ENCODE assay signal across 10 cellular contexts in the genomic region with DNA sequence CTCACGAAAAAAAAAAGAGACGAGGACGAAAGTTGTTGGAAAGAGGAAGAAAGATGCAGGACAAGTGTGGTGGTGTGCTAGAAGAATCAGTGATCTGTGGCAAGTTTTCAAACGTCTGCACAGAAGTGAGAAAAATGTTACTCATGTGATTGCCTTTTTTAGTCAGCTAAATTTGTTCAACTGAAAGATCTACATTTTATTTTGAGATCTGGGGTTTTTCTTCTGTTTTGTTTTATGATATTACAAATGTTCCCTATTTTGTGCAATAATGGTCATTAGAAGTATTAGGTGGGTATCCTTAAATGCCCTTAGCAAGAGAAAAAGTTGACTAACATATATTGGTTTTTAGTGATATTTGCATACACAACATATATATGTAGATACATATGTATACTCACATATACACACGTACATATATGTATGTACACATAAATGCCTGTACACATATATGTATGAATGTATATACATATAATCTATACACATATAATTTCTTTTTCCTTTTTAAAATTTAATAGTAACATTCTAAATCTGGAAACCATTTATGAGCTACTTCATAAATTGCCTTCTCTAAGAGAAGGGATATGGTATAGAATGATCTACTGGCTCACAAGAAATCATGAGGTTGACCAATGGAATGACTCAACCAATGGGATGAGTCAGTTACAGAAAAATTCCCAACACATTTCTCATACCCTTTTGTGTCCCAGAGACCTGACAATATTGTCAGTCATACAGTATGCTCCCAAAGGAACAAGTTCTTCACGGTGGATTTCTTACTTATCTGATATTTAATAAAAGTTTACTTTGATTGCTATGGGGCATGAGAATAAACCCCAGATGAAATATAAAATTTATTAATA. TPM values are rescaled to one million over a fixed set of nuclear protein-coding genes. Genes with fewer than 3 reads are reported as not detected.
DNase-seq lines count a peak whose midpoint lies in the region; ATAC-seq and TF ChIP-seq lines count a peak whose summit lies in the region.
"Had no signal": no experiment of that assay in that cellular context is flagged by ENCODE, and none has a peak within 500 bp of the region (broad histone marks: within the 10 kb centered on the region; RNA-seq: fewer than 3 reads in every experiment).

No MANE protein-coding gene starts in this region.

- no peak overlapping the region for H3K27ac Mint-ChIP-seq in CD8-positive, alpha-beta memory T cell

- peaks cover 0 to 7% (median 1%) of the 10 kb centered on the region in 5 donors for H3K9me3 Mint-ChIP-seq in CD8-positive, alpha-beta memory T cell

- H3K4me1 ChIP-seq in HCT116 (ENCODE audit: control insufficient read depth in 1 of 2, insufficient read depth in 2 of 2, low read length in 2 of 2) = peaks cover 5 to 18% of the 10 kb centered on the region in 2 experiments; a peak in 3 of 4 replicates
- H3K4me1 ChIP-seq in CD8-positive, alpha-beta memory T cell (ENCODE audit: insufficient read depth, low read length) = no peaks in the 10 kb centered on the region

- 0 out of 2 replicates have a peak, but pooled peaks have one; percentile 10 for TF ChIP-seq RAD21 in HCT116 (IDR thresholded peaks at IDR 0.05; ENCODE audit: low read depth)

- POLR2A ChIA-PET in HCT116 (lab: Charles Lee) = no interaction called here
- POLR2A ChIA-PET in CD8-positive, alpha-beta memory T cell (lab: Charles Lee) = no interaction called here

- H3K9me3 ChIP-seq in HCT116 (ENCODE audit: control insufficient read depth in 1 of 2, insufficient read depth in 1 of 2, low read depth in 1 of 2, low read length in 2 of 2) = no peaks in the 10 kb centered on the region
- no peaks in the 10 kb centered on the region for H3K9me3 ChIP-seq in CD8-positive, alpha-beta memory T cell (ENCODE audit: low read length)

- BruUV-seq in HCT116 (replicated peaks; lab: Mats Ljungman, UMichigan) = no TSS peak

- H3K27ac ChIP-seq in HCT116 (ENCODE audit: low read depth, low read length) = no peak overlapping the region
- no peak overlapping the region for H3K27ac ChIP-seq in CD8-positive, alpha-beta memory T cell (ENCODE audit: low read depth, low read length)
- H3K27ac ChIP-seq: hepatocyte, VCaP had no signal

- ATAC-seq in HCT116 (peak; percentile 90), Right ventricle myocardium inferior (no peak)

- no peaks in the 10 kb centered on the region for H3K4me1 Mint-ChIP-seq in CD8-positive, alpha-beta memory T cell

- H3K27me3 Mint-ChIP-seq in CD8-positive, alpha-beta memory T cell = no peaks in the 10 kb centered on the region

- no peaks in the 10 kb centered on the region for H3K79me2 ChIP-seq in HCT116 (ENCODE audit: insufficient read depth, low read length)
- H3K79me2 ChIP-seq: hepatocyte had no signal

- H3K9ac ChIP-seq in HCT116 (ENCODE audit: low read length) = no peak overlapping the region

- peak overlapping the region; percentile 42; the same call in 1 of the 2 replicates for H3K4me2 ChIP-seq in HCT116 (ENCODE audit: low read length)
- H3K4me2 ChIP-seq: hepatocyte had no signal

- H3K27me3 ChIP-seq in HCT116 (ENCODE audit: insufficient read depth, low read length) = 0 out of 2 replicates have a peak, but pooled peaks cover 7% of the 10 kb centered on the region
- H3K27me3 ChIP-seq in CD8-positive, alpha-beta memory T cell (ENCODE audit: insufficient read depth, low read length, poor library complexity, severe bottlenecking) = no peaks in the 10 kb centered on the region
- H3K27me3 ChIP-seq: hepatocyte had no signal

- H3K4me3 Mint-ChIP-seq in CD8-positive, alpha-beta memory T cell = no peak overlapping the region

- intact Hi-C loops in HCT116 (cut with micrococcal nuclease) (no loop called here), Right ventricle myocardium inferior (cut with DNase I) (no loop called here)

- TF ChIP-seq CTCF in GM12864 (IDR thresholded peaks at IDR 0.05; ENCODE audit: low read depth, low read length, missing control alignments) = no peak
- no peak for TF ChIP-seq CTCF in HCT116 (IDR thresholded peaks at IDR 0.05 in 2 of 3, conservative IDR thresholded peaks at IDR 0.05 in 1 of 3; ENCODE audit: borderline replicate concordance in 1 of 3, insufficient read depth in 1 of 3, low read depth in 2 of 3, low read length in 2 of 3)

- RAD21 ChIA-PET in HCT116 (lab: Charles Lee; ENCODE audit: low non-redundant PET in 1 of 2, low total read pairs in 2 of 2, uncharacterized antibody in 2 of 2, unreplicated experiment in 2 of 2) = no interaction called here

- DNase-seq in GM12864 (ENCODE audit: low read depth) = peak; percentile 68
- DNase-seq in HCT116 (ENCODE audit: low read depth, low spot score) = peak; percentile 56
- DNase-seq in LoVo (ENCODE audit: low spot score) = peak; percentile 55
- peak; percentile 91 for DNase-seq in foreskin melanocyte
- DNase-seq in Right ventricle myocardium inferior (ENCODE audit: missing footprints) = no peak
- no peak for DNase-seq in CD8-positive, alpha-beta memory T cell
- no peak for DNase-seq in NCI-H2227 (lab: John Stamatoyannopoulos, UW; ENCODE audit: unreplicated experiment)
- DNase-seq in OCI-M2 (lab: John Stamatoyannopoulos, UW; ENCODE audit: unreplicated experiment) = no peak

- CTCF ChIA-PET in HCT116 (lab: Charles Lee) = no interaction called here
- CTCF ChIA-PET in CD8-positive, alpha-beta memory T cell (lab: Charles Lee) = no interaction called here

- H4K20me1 ChIP-seq in HCT116 (ENCODE audit: insufficient read depth) = no peaks in the 10 kb centered on the region

- H2AFZ ChIP-seq in HCT116 (ENCODE audit: low read depth, low read length, poor library complexity, severe bottlenecking) = peak overlapping the region; percentile 36
- H2AFZ ChIP-seq: hepatocyte had no signal

- no peak overlapping the region for H3K4me3 ChIP-seq in GM12864 (ENCODE audit: low read depth, low read length)
- H3K4me3 ChIP-seq in HCT116 (replicated peaks in 1 of 2; ENCODE audit: low read depth in 1 of 2, low read length in 2 of 2) = no peak overlapping the region
- no peak overlapping the region for H3K4me3 ChIP-seq in CD8-positive, alpha-beta memory T cell (ENCODE audit: low read length)
- H3K4me3 ChIP-seq: hepatocyte had no signal

- TF ChIP-seq POLR2A in HCT116 (IDR thresholded peaks at IDR 0.05; ENCODE audit: borderline replicate concordance, extremely low read depth, insufficient read depth, insufficient read length) = no peak

- H3K9me2 ChIP-seq in HCT116 (ENCODE audit: insufficient read depth) = no peaks in the 10 kb centered on the region

- no peaks in the 10 kb centered on the region for H3K36me3 Mint-ChIP-seq in CD8-positive, alpha-beta memory T cell

- no peaks in the 10 kb centered on the region for H3K36me3 ChIP-seq in HCT116 (ENCODE audit: control insufficient read depth in 1 of 2, insufficient read depth in 2 of 2, low read length in 2 of 2)
- H3K36me3 ChIP-seq in CD8-positive, alpha-beta memory T cell (ENCODE audit: insufficient read depth, low read length) = no peaks in the 10 kb centered on the region

TF ChIP-seq in HCT116, 20 proteins besides CTCF, POLR2A, EP300 and RAD21:
- TF ChIP-seq TCF7L2 (IDR thresholded peaks at IDR 0.05; ENCODE audit: borderline replicate concordance, extremely low read depth, insufficient read depth, insufficient read length) (no peak), ELF1 (IDR thresholded peaks at IDR 0.05; ENCODE audit: borderline replicate concordance, low read depth) (no peak), JUND (IDR thresholded peaks at IDR 0.05) (peak; percentile 82), SRF (IDR thresholded peaks at IDR 0.05; ENCODE audit: low read depth) (no peak), SP1 (IDR thresholded peaks at IDR 0.05; ENCODE audit: low read depth) (peak; percentile 48), CEBPB (IDR thresholded peaks at IDR 0.05; ENCODE audit: low read depth) (peak; percentile 44; the same call in 1 of the 2 replicates), CBX3 (IDR thresholded peaks at IDR 0.05; ENCODE audit: low read depth) (peak; percentile 66; the same call in 1 of the 2 replicates), FOSL1 (IDR thresholded peaks at IDR 0.05; ENCODE audit: low read depth) (peak; percentile 85), EZH2phosphoT487 (IDR thresholded peaks at IDR 0.05; ENCODE audit: borderline replicate concordance) (no peak), EZH2 (IDR thresholded peaks at IDR 0.05) (no peak), POLR2AphosphoS5 (IDR thresholded peaks at IDR 0.05; ENCODE audit: low read depth, low read length) (no peak)
- TF ChIP-seq, protein P1, sequence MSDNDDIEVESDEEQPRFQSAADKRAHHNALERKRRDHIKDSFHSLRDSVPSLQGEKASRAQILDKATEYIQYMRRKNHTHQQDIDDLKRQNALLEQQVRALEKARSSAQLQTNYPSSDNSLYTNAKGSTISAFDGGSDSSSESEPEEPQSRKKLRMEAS (IDR thresholded peaks at IDR 0.05) = no peak
- TF ChIP-seq, protein P2, sequence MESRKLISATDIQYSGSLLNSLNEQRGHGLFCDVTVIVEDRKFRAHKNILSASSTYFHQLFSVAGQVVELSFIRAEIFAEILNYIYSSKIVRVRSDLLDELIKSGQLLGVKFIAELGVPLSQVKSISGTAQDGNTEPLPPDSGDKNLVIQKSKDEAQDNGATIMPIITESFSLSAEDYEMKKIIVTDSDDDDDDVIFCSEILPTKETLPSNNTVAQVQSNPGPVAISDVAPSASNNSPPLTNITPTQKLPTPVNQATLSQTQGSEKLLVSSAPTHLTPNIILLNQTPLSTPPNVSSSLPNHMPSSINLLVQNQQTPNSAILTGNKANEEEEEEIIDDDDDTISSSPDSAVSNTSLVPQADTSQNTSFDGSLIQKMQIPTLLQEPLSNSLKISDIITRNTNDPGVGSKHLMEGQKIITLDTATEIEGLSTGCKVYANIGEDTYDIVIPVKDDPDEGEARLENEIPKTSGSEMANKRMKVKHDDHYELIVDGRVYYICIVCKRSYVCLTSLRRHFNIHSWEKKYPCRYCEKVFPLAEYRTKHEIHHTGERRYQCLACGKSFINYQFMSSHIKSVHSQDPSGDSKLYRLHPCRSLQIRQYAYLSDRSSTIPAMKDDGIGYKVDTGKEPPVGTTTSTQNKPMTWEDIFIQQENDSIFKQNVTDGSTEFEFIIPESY (IDR thresholded peaks at IDR 0.05; ENCODE audit: extremely low read depth, insufficient replicate concordance, low read length) = no peak
- TF ChIP-seq, protein P3, sequence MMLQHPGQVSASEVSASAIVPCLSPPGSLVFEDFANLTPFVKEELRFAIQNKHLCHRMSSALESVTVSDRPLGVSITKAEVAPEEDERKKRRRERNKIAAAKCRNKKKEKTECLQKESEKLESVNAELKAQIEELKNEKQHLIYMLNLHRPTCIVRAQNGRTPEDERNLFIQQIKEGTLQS (IDR thresholded peaks at IDR 0.05) = no peak

RNA-seq across cellular contexts. Expression of a gene that starts 38.4 kb away (rescaled TPM):
- total RNA-seq in HCT116 (2021; ENCODE audit: unreplicated experiment) = not detected
- not detected in 2 replicates for polyA plus RNA-seq in HCT116 (2012)
- total RNA-seq in Right ventricle myocardium inferior = not detected
- total RNA-seq in CD8-positive, alpha-beta memory T cell = not detected
- polyA plus RNA-seq in CD8-positive, alpha-beta memory T cell = not detected
- total RNA-seq: hepatocyte had no signal
- polyA plus RNA-seq: hepatocyte had no signal

Comparison
In these comparisons a context has a peak if more than half of its experiments do, and no peak if none do; other contexts are left out.
1. DNase-seq: peak in GM12864 (single experiment), HCT116 (single experiment), LoVo (single experiment) and foreskin melanocyte (single experiment); none in Right ventricle myocardium inferior (single experiment), CD8-positive, alpha-beta memory T cell (0 of 5), NCI-H2227 (single experiment) and OCI-M2 (single experiment).